ENCODE assay signal across 8 cellular contexts in genomic region chr3:111691293-111691909, GRCh38. TPM values are rescaled to one million over a fixed set of nuclear protein-coding genes. Genes with fewer than 3 reads are reported as not detected.
A peak's percentile ranks its signal among the peaks of the same experiment; 100 is the strongest.
DNase-seq lines count a peak whose midpoint lies in the region; FAIRE-seq and TF ChIP-seq lines count a peak whose summit lies in the region.

No MANE protein-coding gene starts in this region.

- TF ChIP-seq EP300 in stomach (IDR thresholded peaks at IDR 0.05): no peak

- 41 to 48% (median 45%) methylated on average over 2 of the region's 2 CpGs for WGBS in stomach, 5 donors

- FAIRE-seq in GM12892 (lab: Jason Lieb, UNC): peak; percentile 24

- peaks cover 0 to 13% (median 2%) of the 10 kb centered on the region in 4 donors for H3K4me1 ChIP-seq in stomach

- no peak overlapping the region for H3K4me3 ChIP-seq in stomach

- no peaks in the 10 kb centered on the region for H3K27me3 ChIP-seq in stomach

- intact Hi-C loops in posterior vena cava (cut with DNase I) (no loop called here), stomach (cut with DNase I; ENCODE audit: low total_unique reads) (no loop called here)

- TF ChIP-seq POLR2A in GM12892 (IDR thresholded peaks at IDR 0.05; ENCODE audit: low read depth, low read length) (no peak), stomach (IDR thresholded peaks at IDR 0.05) (no peak)

- no peak overlapping the region for H3K27ac ChIP-seq in stomach

- peak; percentile 62 for DNase-seq in ACHN
- no peak for DNase-seq in GM12892 (ENCODE audit: insufficient read length)
- peak; percentile 65 for DNase-seq in NCI-H69 (lab: John Stamatoyannopoulos, UW)
- peak; percentile 33 for DNase-seq in cerebellar cortex (ENCODE audit: low spot score)
- peak; percentile 63 for DNase-seq in myocyte (ENCODE audit: low read depth)
- DNase-seq in posterior vena cava (ENCODE audit: low spot score): no peak
- no peak for DNase-seq in COLO668 (lab: John Stamatoyannopoulos, UW; ENCODE audit: unreplicated experiment)
- DNase-seq in stomach: no peak

- TF ChIP-seq CTCF in stomach (IDR thresholded peaks at IDR 0.05): peak in 2 of 7 experiments; percentile 19 to 28

- H3K9me3 ChIP-seq in stomach: no peaks in the 10 kb centered on the region

- in situ Hi-C loops in ACHN (cut with HindIII; ENCODE audit: low pct_ligation_motif_present, low pct_unique_long_range_greater_than_20kb, low sequenced_read_pairs): no loop called here

- no peaks in the 10 kb centered on the region for H3K36me3 ChIP-seq in stomach

RNA-seq across cellular contexts. Expression of gene PLCXD2, which starts 16.9 kb away (rescaled TPM):
- polyA plus RNA-seq in GM12892 (2012; ENCODE audit: missing spikeins): 0.87 TPM
- total RNA-seq in myocyte (1.3 TPM in 2 replicates), posterior vena cava (under 1 TPM; 0.69 to 0.95 TPM), stomach (1 to 10 TPM in 3 of 5 donors, under 1 TPM in 2; under 0.01 to 5.5 (median 1.2) TPM)
- polyA plus RNA-seq in myocyte (2012): 0.74 TPM
- 10 to 100 TPM; 14.6 to 50.4 (median 43.3) TPM for polyA plus RNA-seq in stomach

Comparison
In these comparisons a context has a peak if more than half of its experiments do, and no peak if none do; other contexts are left out.
1. DNase-seq: peak in ACHN (single experiment), NCI-H69 (single experiment), cerebellar cortex (single experiment) and myocyte (single experiment); none in GM12892 (single experiment), posterior vena cava (single experiment), COLO668 (single experiment) and stomach (single experiment).